In genomic region chr20:31700747-31701146, GRCh38 we compare ENCODE assay signal across 11 cellular contexts. TPM values are rescaled to one million over a fixed set of nuclear protein-coding genes. Genes with fewer than 3 reads are reported as not detected.
DNase-seq lines count a peak whose midpoint lies in the region; ATAC-seq and TF ChIP-seq lines count a peak whose summit lies in the region.
"Had no signal": no experiment of that assay in that cellular context is flagged by ENCODE, and none has a peak within 500 bp of the region (broad histone marks: within the 10 kb centered on the region; RNA-seq: fewer than 3 reads in every experiment).

No MANE protein-coding gene starts in this region.

- POLR2A ChIA-PET in HCT116 (lab: Charles Lee) = interaction anchor here (1.4 to 1.8 kb wide), 2 partner anchors 12 to 39 kb away, joined by 4 to 5 read pairs; no protein-coding TSS in a partner anchor

- CTCF ChIA-PET in HCT116 (lab: Charles Lee) = interaction anchor here (1.9 kb wide), 1 partner anchor 39 kb away, joined by 6 read pairs; no protein-coding TSS in a partner anchor

- H3K27me3 Mint-ChIP-seq in activated T-helper 17 cell treated with anti-CD3 and anti-CD28 coated beads, Interleukin-2, amount 50 U/mL, for 72 hours = no peaks in the 10 kb centered on the region
- no peaks in the 10 kb centered on the region for H3K27me3 Mint-ChIP-seq in immature natural killer cell (ENCODE audit: low read depth in 3 of 3)

- peak overlapping the region; percentile 57 for H3K4me2 ChIP-seq in HCT116 (ENCODE audit: low read length)

- H3K4me1 Mint-ChIP-seq in activated T-helper 17 cell treated with anti-CD3 and anti-CD28 coated beads, Interleukin-2, amount 50 U/mL, for 72 hours = peaks cover 55% of the 10 kb centered on the region
- H3K4me1 Mint-ChIP-seq in immature natural killer cell = peaks cover 72 to 76% of the 10 kb centered on the region in 2 donors

- TF ChIP-seq EP300 in stomach (IDR thresholded peaks at IDR 0.05) = no peak

- H3K36me3 Mint-ChIP-seq in activated T-helper 17 cell treated with anti-CD3 and anti-CD28 coated beads, Interleukin-2, amount 50 U/mL, for 72 hours (ENCODE audit: low read depth) = peaks cover 96% of the 10 kb centered on the region
- H3K36me3 Mint-ChIP-seq in immature natural killer cell = peaks cover 7 to 15% (median 14%) of the 10 kb centered on the region in 3 donors

- peaks cover 100% of the 10 kb centered on the region for H3K79me2 ChIP-seq in HCT116 (ENCODE audit: insufficient read depth, low read length)

- DNase-seq in HCT116 (ENCODE audit: low read depth, low spot score) (no peak), immature natural killer cell (no peak), stomach (no peak), head of caudate nucleus (no peak), SIG-M5 treated with dmso at 0.1 percent for 504 hours (lab: John Stamatoyannopoulos, UW; ENCODE audit: unreplicated experiment) (no peak)
- DNase-seq: DMS79 treated with DMSO at 0.1 percent for 48 hours, KG1, NCI-H446 had no signal

- no peaks in the 10 kb centered on the region for H3K27me3 ChIP-seq in HCT116 (ENCODE audit: insufficient read depth, low read length)
- H3K27me3 ChIP-seq in stomach = no peaks in the 10 kb centered on the region
- H3K27me3 ChIP-seq: SJSA1 had no signal

- RAD21 ChIA-PET in HCT116 (lab: Charles Lee; ENCODE audit: low non-redundant PET in 1 of 2, low total read pairs in 2 of 2, uncharacterized antibody in 2 of 2, unreplicated experiment in 2 of 2) = no interaction called here

- H3K9me3 ChIP-seq in HCT116 (ENCODE audit: control insufficient read depth in 1 of 2, insufficient read depth in 1 of 2, low read depth in 1 of 2, low read length in 2 of 2) (no peaks in the 10 kb centered on the region), stomach (no peaks in the 10 kb centered on the region)
- H3K9me3 ChIP-seq: SJSA1 had no signal

- no peak for TF ChIP-seq CTCF in HCT116 (IDR thresholded peaks at IDR 0.05 in 2 of 3, conservative IDR thresholded peaks at IDR 0.05 in 1 of 3; ENCODE audit: borderline replicate concordance in 1 of 3, insufficient read depth in 1 of 3, low read depth in 2 of 3, low read length in 2 of 3)
- no peak for TF ChIP-seq CTCF in stomach (IDR thresholded peaks at IDR 0.05)

- no peak for TF ChIP-seq POLR2A in HCT116 (IDR thresholded peaks at IDR 0.05; ENCODE audit: borderline replicate concordance, extremely low read depth, insufficient read depth, insufficient read length)
- TF ChIP-seq POLR2A in stomach (IDR thresholded peaks at IDR 0.05) = no peak

- 70 to 92% (median 86%) methylated on average over 5 of the region's 5 CpGs for WGBS in stomach, 5 donors

- no peaks in the 10 kb centered on the region for H3K9me3 Mint-ChIP-seq in activated T-helper 17 cell treated with anti-CD3 and anti-CD28 coated beads, Interleukin-2, amount 50 U/mL, for 72 hours
- no peaks in the 10 kb centered on the region for H3K9me3 Mint-ChIP-seq in immature natural killer cell

- BruUV-seq in HCT116 (replicated peaks; lab: Mats Ljungman, UMichigan) = no TSS peak

- H3K4me3 Mint-ChIP-seq in activated T-helper 17 cell treated with anti-CD3 and anti-CD28 coated beads, Interleukin-2, amount 50 U/mL, for 72 hours = peak overlapping the region; percentile 78
- H3K4me3 Mint-ChIP-seq in immature natural killer cell = peak overlapping the region in 4 of 5 donors; percentile 3 to 51 (median 30)

- H3K36me3 ChIP-seq in HCT116 (ENCODE audit: control insufficient read depth in 1 of 2, insufficient read depth in 2 of 2, low read length in 2 of 2) (peaks cover 2 to 43% of the 10 kb centered on the region in 2 experiments; a peak in 3 of 4 replicates), stomach (peaks cover 0 to 37% (median 18%) of the 10 kb centered on the region in 4 donors)

- 0 out of 2 replicates have a peak overlapping the region, but pooled peaks have one; percentile 46 for H3K9ac ChIP-seq in HCT116 (ENCODE audit: low read length)

- no peak overlapping the region for H2AFZ ChIP-seq in HCT116 (ENCODE audit: low read depth, low read length, poor library complexity, severe bottlenecking)

- no peaks in the 10 kb centered on the region for H3K9me2 ChIP-seq in HCT116 (ENCODE audit: insufficient read depth)

- peak overlapping the region; percentile 82 for H3K27ac Mint-ChIP-seq in activated T-helper 17 cell treated with anti-CD3 and anti-CD28 coated beads, Interleukin-2, amount 50 U/mL, for 72 hours
- peak overlapping the region; percentile 74 to 90 (median 84) for H3K27ac Mint-ChIP-seq in immature natural killer cell

- intact Hi-C loops in HCT116 (cut with micrococcal nuclease) (no loop called here), stomach (cut with DNase I; ENCODE audit: low total_unique reads) (no loop called here), head of caudate nucleus (cut with DNase I) (no loop called here)

- peaks cover 81 to 99% of the 10 kb centered on the region in 2 experiments for H3K4me1 ChIP-seq in HCT116 (ENCODE audit: control insufficient read depth in 1 of 2, insufficient read depth in 2 of 2, low read length in 2 of 2)
- peaks cover 54 to 82% (median 64%) of the 10 kb centered on the region in 4 donors for H3K4me1 ChIP-seq in stomach

- peak overlapping the region; percentile 81 for H3K27ac ChIP-seq in HCT116 (ENCODE audit: low read depth, low read length)
- peak overlapping the region in 4 of 5 donors; percentile 80 to 98 (median 86) for H3K27ac ChIP-seq in stomach
- H3K27ac ChIP-seq: SJSA1 had no signal

- TF ChIP-seq RAD21 in HCT116 (IDR thresholded peaks at IDR 0.05; ENCODE audit: low read depth) = no peak

- ATAC-seq in HCT116 (no peak), HG02571 (IDR thresholded peaks at IDR 0.05; ENCODE audit: unreplicated experiment) (no peak)
- no peak for ATAC-seq in activated T-helper 17 cell treated with anti-CD3 and anti-CD28 coated beads, Interleukin-2, amount 50 U/mL, for 72 hours (replicated peaks)

- no peaks in the 10 kb centered on the region for H4K20me1 ChIP-seq in HCT116 (ENCODE audit: insufficient read depth)

- H3K4me3 ChIP-seq in HCT116 (replicated peaks in 1 of 2; ENCODE audit: low read depth in 1 of 2, low read length in 2 of 2) (no peak overlapping the region), stomach (no peak overlapping the region)
- H3K4me3 ChIP-seq: SJSA1 had no signal

TF ChIP-seq in HCT116, 20 proteins besides CTCF, POLR2A, EP300 and RAD21 (continues in another document):
- no peak for TF ChIP-seq YY1 (IDR thresholded peaks at IDR 0.05; ENCODE audit: extremely low read depth, insufficient replicate concordance, low read depth, low read length)
- no peak for TF ChIP-seq ZFX (IDR thresholded peaks at IDR 0.05)
- no peak for TF ChIP-seq ZBTB33 (IDR thresholded peaks at IDR 0.05; ENCODE audit: extremely low read depth, insufficient replicate concordance, low read length)
- TF ChIP-seq SP1 (IDR thresholded peaks at IDR 0.05; ENCODE audit: low read depth) = no peak
- TF ChIP-seq TCF7L2 (IDR thresholded peaks at IDR 0.05; ENCODE audit: borderline replicate concordance, extremely low read depth, insufficient read depth, insufficient read length) = no peak
- no peak for TF ChIP-seq SRF (IDR thresholded peaks at IDR 0.05; ENCODE audit: low read depth)
- TF ChIP-seq SIN3A (IDR thresholded peaks at IDR 0.05; ENCODE audit: low read depth) = no peak
- TF ChIP-seq ZNF274 (IDR thresholded peaks at IDR 0.05; ENCODE audit: low read depth, low read length) = no peak
- no peak for TF ChIP-seq EGR1 (IDR thresholded peaks at IDR 0.05; ENCODE audit: low read depth)
- TF ChIP-seq POLR2AphosphoS5 (IDR thresholded peaks at IDR 0.05; ENCODE audit: low read depth, low read length) = no peak

RNA-seq across cellular contexts. Expression of gene BCL2L1, which starts 21.9 kb away (rescaled TPM):
- total RNA-seq in HCT116 (2021; ENCODE audit: unreplicated experiment) (226 TPM), stomach (100 to 1,000 TPM in 2 of 5 donors, 10 to 100 TPM in 3; 61.7 to 210 (median 68.7) TPM)
- 186 and 209 TPM in 2 replicates for polyA plus RNA-seq in HCT116 (2012)
- 100 to 1,000 TPM in 1 of 2 donors, 10 to 100 TPM in 1; 86.7 to 134 TPM for total RNA-seq in activated T-helper 17 cell treated with anti-CD3 and anti-CD28 coated beads, Interleukin-2, amount 50 U/mL, for 72 hours
- polyA plus RNA-seq in immature natural killer cell (10 to 100 TPM; 30.9 to 60.4 (median 39.3) TPM), stomach (10 to 100 TPM; 47.1 to 88.2 (median 73.0) TPM)

RNA-seq across cellular contexts. Expression of gene TPX2, which starts 38.3 kb away (rescaled TPM):
- 163 TPM for total RNA-seq in HCT116 (2021; ENCODE audit: unreplicated experiment)
- polyA plus RNA-seq in HCT116 (2012) = 94.9 and 129 TPM in 2 replicates
- total RNA-seq in activated T-helper 17 cell treated with anti-CD3 and anti-CD28 coated beads, Interleukin-2, amount 50 U/mL, for 72 hours = 100 to 1,000 TPM; 122 to 142 TPM
- polyA plus RNA-seq in immature natural killer cell = 1 to 10 TPM; 1.2 to 3.0 (median 1.8) TPM
- total RNA-seq in stomach = 10 to 100 TPM in 1 of 5 donors, 1 to 10 TPM in 4; 5.3 to 11.4 (median 7.6) TPM
- polyA plus RNA-seq in stomach = 1 to 10 TPM; 1.7 to 7.1 (median 3.3) TPM

Comparison
In these comparisons a context has a peak if more than half of its experiments do, and no peak if none do; other contexts are left out.
1. RNA of gene TPX2, which starts 38.3 kb away (total RNA-seq): 163 TPM in HCT116 (single experiment) and 122 to 142 TPM in activated T-helper 17 cell treated with anti-CD3 and anti-CD28 coated beads, Interleukin-2, amount 50 U/mL, for 72 hours; 5.3 to 11.4 TPM in stomach; every median in the first group is over 4 times any median in the second.